Comparison of ENCODE assay signal across 1 cellular context in the genomic region with DNA sequence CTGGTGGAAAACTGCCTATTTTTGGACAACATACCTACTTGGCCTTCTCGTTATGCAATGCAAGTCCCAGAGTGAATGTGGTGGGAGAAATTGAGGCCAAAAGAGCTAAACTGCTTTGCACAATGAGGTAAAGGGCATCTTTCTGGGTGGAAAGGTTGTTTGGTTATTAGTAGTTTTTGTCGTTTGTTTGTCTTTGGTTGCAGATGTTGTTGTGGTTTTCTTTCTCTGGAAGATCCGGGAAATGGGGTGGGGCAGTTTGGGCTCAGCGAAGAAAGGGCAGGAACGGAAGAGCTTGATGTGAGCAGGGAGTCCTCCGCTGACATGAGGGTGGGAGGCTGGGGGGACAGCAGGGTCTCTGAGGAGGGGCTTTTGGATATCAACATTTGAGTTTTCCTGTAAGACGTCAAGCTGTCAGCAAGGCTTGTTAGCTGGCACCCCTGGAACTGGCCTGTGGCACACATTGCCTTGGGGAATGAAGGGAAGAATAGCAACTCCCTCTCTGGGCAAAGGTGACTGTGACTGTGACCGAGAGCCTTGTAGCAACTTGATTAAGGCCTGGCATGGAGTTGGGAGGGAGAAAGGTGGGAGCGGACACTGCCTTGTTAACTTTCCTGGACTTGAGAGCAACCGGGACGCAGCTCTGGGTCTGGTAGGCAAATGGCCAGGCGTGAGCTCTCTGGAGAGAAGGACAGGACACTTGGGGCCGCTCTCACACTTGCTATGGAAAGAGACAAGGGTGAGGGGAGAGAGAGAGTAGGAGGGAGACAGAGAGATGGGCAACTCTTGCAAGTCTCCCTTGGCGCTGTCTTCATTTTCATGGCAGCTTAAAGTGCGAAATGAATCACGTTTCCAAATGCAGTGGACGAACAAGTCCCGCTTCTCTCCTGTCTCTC.
TF ChIP-seq lines count a peak whose summit lies in the region.

No MANE protein-coding gene starts in this region.

TF ChIP-seq in GM23338, 12 proteins besides CTCF, POLR2A, EP300 and RAD21 (continued from another document):
- TF ChIP-seq, protein P1, sequence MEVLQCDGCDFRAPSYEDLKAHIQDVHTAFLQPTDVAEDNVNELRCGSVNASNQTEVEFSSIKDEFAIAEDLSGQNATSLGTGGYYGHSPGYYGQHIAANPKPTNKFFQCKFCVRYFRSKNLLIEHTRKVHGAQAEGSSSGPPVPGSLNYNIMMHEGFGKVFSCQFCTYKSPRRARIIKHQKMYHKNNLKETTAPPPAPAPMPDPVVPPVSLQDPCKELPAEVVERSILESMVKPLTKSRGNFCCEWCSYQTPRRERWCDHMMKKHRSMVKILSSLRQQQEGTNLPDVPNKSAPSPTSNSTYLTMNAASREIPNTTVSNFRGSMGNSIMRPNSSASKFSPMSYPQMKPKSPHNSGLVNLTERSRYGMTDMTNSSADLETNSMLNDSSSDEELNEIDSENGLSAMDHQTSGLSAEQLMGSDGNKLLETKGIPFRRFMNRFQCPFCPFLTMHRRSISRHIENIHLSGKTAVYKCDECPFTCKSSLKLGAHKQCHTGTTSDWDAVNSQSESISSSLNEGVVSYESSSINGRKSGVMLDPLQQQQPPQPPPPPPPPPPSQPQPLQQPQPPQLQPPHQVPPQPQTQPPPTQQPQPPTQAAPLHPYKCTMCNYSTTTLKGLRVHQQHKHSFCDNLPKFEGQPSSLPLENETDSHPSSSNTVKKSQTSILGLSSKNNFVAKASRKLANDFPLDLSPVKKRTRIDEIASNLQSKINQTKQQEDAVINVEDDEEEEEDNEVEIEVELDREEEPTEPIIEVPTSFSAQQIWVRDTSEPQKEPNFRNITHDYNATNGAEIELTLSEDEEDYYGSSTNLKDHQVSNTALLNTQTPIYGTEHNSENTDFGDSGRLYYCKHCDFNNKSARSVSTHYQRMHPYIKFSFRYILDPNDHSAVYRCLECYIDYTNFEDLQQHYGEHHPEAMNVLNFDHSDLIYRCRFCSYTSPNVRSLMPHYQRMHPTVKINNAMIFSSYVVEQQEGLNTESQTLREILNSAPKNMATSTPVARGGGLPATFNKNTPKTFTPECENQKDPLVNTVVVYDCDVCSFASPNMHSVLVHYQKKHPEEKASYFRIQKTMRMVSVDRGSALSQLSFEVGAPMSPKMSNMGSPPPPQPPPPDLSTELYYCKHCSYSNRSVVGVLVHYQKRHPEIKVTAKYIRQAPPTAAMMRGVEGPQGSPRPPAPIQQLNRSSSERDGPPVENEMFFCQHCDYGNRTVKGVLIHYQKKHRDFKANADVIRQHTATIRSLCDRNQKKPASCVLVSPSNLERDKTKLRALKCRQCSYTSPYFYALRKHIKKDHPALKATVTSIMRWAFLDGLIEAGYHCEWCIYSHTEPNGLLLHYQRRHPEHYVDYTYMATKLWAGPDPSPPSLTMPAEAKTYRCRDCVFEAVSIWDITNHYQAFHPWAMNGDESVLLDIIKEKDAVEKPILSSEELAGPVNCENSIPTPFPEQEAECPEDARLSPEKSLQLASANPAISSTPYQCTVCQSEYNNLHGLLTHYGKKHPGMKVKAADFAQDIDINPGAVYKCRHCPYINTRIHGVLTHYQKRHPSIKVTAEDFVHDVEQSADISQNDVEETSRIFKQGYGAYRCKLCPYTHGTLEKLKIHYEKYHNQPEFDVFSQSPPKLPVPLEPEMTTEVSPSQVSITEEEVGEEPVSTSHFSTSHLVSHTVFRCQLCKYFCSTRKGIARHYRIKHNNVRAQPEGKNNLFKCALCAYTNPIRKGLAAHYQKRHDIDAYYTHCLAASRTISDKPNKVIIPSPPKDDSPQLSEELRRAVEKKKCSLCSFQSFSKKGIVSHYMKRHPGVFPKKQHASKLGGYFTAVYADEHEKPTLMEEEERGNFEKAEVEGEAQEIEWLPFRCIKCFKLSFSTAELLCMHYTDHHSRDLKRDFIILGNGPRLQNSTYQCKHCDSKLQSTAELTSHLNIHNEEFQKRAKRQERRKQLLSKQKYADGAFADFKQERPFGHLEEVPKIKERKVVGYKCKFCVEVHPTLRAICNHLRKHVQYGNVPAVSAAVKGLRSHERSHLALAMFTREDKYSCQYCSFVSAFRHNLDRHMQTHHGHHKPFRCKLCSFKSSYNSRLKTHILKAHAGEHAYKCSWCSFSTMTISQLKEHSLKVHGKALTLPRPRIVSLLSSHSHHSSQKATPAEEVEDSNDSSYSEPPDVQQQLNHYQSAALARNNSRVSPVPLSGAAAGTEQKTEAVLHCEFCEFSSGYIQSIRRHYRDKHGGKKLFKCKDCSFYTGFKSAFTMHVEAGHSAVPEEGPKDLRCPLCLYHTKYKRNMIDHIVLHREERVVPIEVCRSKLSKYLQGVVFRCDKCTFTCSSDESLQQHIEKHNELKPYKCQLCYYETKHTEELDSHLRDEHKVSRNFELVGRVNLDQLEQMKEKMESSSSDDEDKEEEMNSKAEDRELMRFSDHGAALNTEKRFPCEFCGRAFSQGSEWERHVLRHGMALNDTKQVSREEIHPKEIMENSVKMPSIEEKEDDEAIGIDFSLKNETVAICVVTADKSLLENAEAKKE (CRISPR knock-in tag; IDR thresholded peaks at IDR 0.05) = no peak
- TF ChIP-seq EZH2phosphoT487 (IDR thresholded peaks at IDR 0.05; ENCODE audit: unreplicated experiment) (no peak), JUNB (IDR thresholded peaks at IDR 0.05; ENCODE audit: unreplicated experiment) (no peak), NANOG (IDR thresholded peaks at IDR 0.05; ENCODE audit: borderline replicate concordance) (no peak), STAT1 (IDR thresholded peaks at IDR 0.05; ENCODE audit: unreplicated experiment) (no peak)
